ENCODE assay signal across 6 cellular contexts in genomic region chr5:169398515-169398914, GRCh38.
"Had no signal": no experiment of that assay in that cellular context is flagged by ENCODE, and none has a peak within 500 bp of the region (broad histone marks: within the 10 kb centered on the region; RNA-seq: fewer than 3 reads in every experiment).

No MANE protein-coding gene starts in this region.

- H3K27ac ChIP-seq: HL-60 had no signal

- DNase-seq: IMR-90, KBM-7, KG1 had no signal

- ATAC-seq: HepG2, K562 had no signal

- H3K4me3 ChIP-seq: K562 had no signal
